14 cellular contexts compared by ENCODE assay signal in the genomic region with DNA sequence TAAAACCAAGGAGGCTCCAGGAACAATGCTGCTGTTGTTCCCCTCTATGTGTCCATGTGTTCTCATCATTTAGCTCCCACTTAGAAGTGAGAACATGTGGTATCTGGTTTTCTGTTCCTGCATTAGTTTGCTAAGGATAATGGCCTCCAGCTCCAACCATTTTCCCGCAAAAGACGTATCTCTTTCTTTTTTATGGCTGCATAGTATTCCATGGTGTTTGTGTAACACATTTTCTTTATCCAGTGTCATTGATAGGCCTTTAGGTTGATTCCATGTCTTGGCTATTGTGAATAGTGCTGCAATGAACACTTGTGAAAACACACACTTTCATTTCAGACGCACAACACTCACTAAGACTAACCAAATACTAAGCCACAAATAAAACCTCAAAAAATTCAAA. TPM values are rescaled to one million over a fixed set of nuclear protein-coding genes. Genes with fewer than 3 reads are reported as not detected.
"Had no signal": no experiment of that assay in that cellular context is flagged by ENCODE, and none has a peak within 500 bp of the region (broad histone marks: within the 10 kb centered on the region; RNA-seq: fewer than 3 reads in every experiment).

No MANE protein-coding gene starts in this region.

RNA-seq across cellular contexts. Expression of gene PRSS50, which starts 21.9 kb away (rescaled TPM):
- total RNA-seq: activated naive CD4-positive, alpha-beta T cell treated with anti-CD3 and anti-CD28 coated beads for 36 hours; activated naive CD4-positive, alpha-beta T cell treated with anti-CD3 and anti-CD28 coated beads, Interleukin-2, amount 50 U/mL, for 72 hours; activated naive CD8-positive, alpha-beta T cell treated with anti-CD3 and anti-CD28 coated beads for 36 hours; activated naive CD8-positive, alpha-beta T cell treated with anti-CD3 and anti-CD28 coated beads, Interleukin-2, amount 10 ng/mL, durations not matched to agents 7 days and 5 days; activated T-cell treated with anti-CD3 and anti-CD28 coated beads, Interleukin-2, amount 50 U/mL, for 4 hours; activated T-helper 1 cell treated with anti-CD3 and anti-CD28 coated beads, Interleukin-12 subunit alpha, Interleukin-12 subunit beta, Interleukin-2, Interleukin-4 antibody, amounts not matched to agents 30 ng/mL and 10 ng/mL and 1 ng/mL, durations not matched to agents 14 hours and 24 hours and 36 hours; activated T-helper 2 cell treated with anti-CD3 and anti-CD28 coated beads, Interferon-gamma antibody, Interleukin-2, Interleukin-4, amounts not matched to agents 10 μg/mL and 5 μg/mL and 100 μg/mL, durations not matched to agents 14 hours and 24 hours and 36 hours; aorta; ascending aorta; astrocyte; bronchial epithelial cell; chondrocyte had no signal

RNA-seq across cellular contexts. Expression of gene TMIE, which starts 38.4 kb away (rescaled TPM):
- total RNA-seq: activated T-helper 1 cell treated with anti-CD3 and anti-CD28 coated beads, Interleukin-12 subunit alpha, Interleukin-12 subunit beta, Interleukin-2, Interleukin-4 antibody, amounts not matched to agents 30 ng/mL and 10 ng/mL and 1 ng/mL, durations not matched to agents 14 hours and 24 hours and 36 hours; activated T-helper 2 cell treated with anti-CD3 and anti-CD28 coated beads, Interferon-gamma antibody, Interleukin-2, Interleukin-4, amounts not matched to agents 10 μg/mL and 5 μg/mL and 100 μg/mL, durations not matched to agents 14 hours and 24 hours and 36 hours; body of pancreas; breast epithelium had no signal
